9 cellular contexts compared by ENCODE assay signal in the genomic region with DNA sequence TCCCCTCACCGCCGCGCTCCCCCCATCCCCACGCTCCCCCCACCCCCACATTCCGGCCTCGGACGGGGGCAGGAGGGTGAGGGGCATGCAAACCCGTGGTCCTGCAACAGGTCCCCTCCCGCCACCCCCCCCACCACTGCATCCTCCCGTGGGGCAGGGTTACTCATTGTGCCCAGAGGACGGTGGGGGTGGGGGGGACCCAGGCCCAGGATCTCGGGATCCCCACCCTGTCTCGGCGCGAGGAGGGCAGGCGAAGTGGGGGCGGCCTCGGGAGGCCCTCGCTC. TPM values are rescaled to one million over a fixed set of nuclear protein-coding genes. Genes with fewer than 3 reads are reported as not detected.
DNase-seq lines count a peak whose midpoint lies in the region; ATAC-seq and TF ChIP-seq lines count a peak whose summit lies in the region.
"Had no signal": no experiment of that assay in that cellular context is flagged by ENCODE, and none has a peak within 500 bp of the region (broad histone marks: within the 10 kb centered on the region; RNA-seq: fewer than 3 reads in every experiment).

No MANE protein-coding gene starts in this region.

- 10% methylated on average over 10 of the region's 19 CpGs for WGBS in HUES64

- POLR2A ChIA-PET in AG04450 (lab: Yijun Ruan, JAX): no interaction called here

- H3K4me1 ChIP-seq in HUES64 (ENCODE audit: insufficient read depth, low read length): no peaks in the 10 kb centered on the region
- peaks cover 4% of the 10 kb centered on the region for H3K4me1 ChIP-seq in effector memory CD4-positive, alpha-beta T cell (ENCODE audit: control insufficient read depth, insufficient read depth, low read length, poor library complexity, severe bottlenecking)
- H3K4me1 ChIP-seq in neuron (ENCODE audit: insufficient read depth, low read length): peaks cover 8% of the 10 kb centered on the region

- no peaks in the 10 kb centered on the region for H3K36me3 ChIP-seq in HUES64 (ENCODE audit: insufficient read depth, low read length)
- H3K36me3 ChIP-seq in effector memory CD4-positive, alpha-beta T cell (ENCODE audit: control insufficient read depth, insufficient read depth, low read length): no peaks in the 10 kb centered on the region
- no peaks in the 10 kb centered on the region for H3K36me3 ChIP-seq in neuron (ENCODE audit: insufficient read depth, low read length)

- CTCF ChIA-PET in AG04450 (lab: Charles Lee): interaction anchor here (1.8 kb wide), 1 partner anchor 24 kb away, joined by 6 read pairs; no protein-coding TSS in a partner anchor

- ATAC-seq in HG02938 (IDR thresholded peaks at IDR 0.05; ENCODE audit: unreplicated experiment): no peak
- ATAC-seq in GM18867 (IDR thresholded peaks at IDR 0.05; ENCODE audit: unreplicated experiment): no peak

- TF ChIP-seq CTCF in AG04450 (IDR thresholded peaks at IDR 0.05; ENCODE audit: low read depth, low read length): no peak

- H3K9me3 ChIP-seq in AG04450 (ENCODE audit: control insufficient read depth, insufficient read depth, low read length) (peaks cover 13% of the 10 kb centered on the region; the same call in 1 of the 2 replicates), HUES64 (ENCODE audit: insufficient read depth, low read depth, low read length) (no peaks in the 10 kb centered on the region), neuron (ENCODE audit: low read length) (no peaks in the 10 kb centered on the region)
- no peaks in the 10 kb centered on the region for H3K9me3 ChIP-seq in effector memory CD4-positive, alpha-beta T cell (ENCODE audit: control insufficient read depth, low read length)

- H3K4me3 ChIP-seq in AG04450 (ENCODE audit: low read depth, low read length) (peak overlapping the region; percentile 67), HUES64 (ENCODE audit: low read length) (peak overlapping the region; percentile 63), neuron (ENCODE audit: low read length) (peak overlapping the region; percentile 17)
- H3K4me3 ChIP-seq in effector memory CD4-positive, alpha-beta T cell (ENCODE audit: insufficient read depth, low read depth, low read length, poor library complexity, severe bottlenecking): peak overlapping the region; percentile 35

- H3K27me3 ChIP-seq in AG04450 (ENCODE audit: control insufficient read depth, insufficient read depth, low read length) (no peaks in the 10 kb centered on the region), HUES64 (ENCODE audit: insufficient read depth, low read length) (peaks cover 22% of the 10 kb centered on the region), neuron (ENCODE audit: insufficient read depth, low read length) (peaks cover 17% of the 10 kb centered on the region)
- H3K27me3 ChIP-seq in effector memory CD4-positive, alpha-beta T cell (replicated peaks; ENCODE audit: control insufficient read depth, insufficient read depth, low read length, poor library complexity, severe bottlenecking): no peaks in the 10 kb centered on the region

- peak overlapping the region; percentile 58; the same call in 1 of the 2 replicates for H3K9ac ChIP-seq in HUES64 (ENCODE audit: low read depth, low read length)

- H2AFZ ChIP-seq in neuron (ENCODE audit: low read depth, low read length): no peak overlapping the region

- DNase-seq in AG04450 (ENCODE audit: low read depth, low spot score): no peak
- DNase-seq in effector memory CD4-positive, alpha-beta T cell: no peak
- no peak for DNase-seq in activated CD4-positive, alpha-beta T cell treated with anti-CD3 and anti-CD28 coated beads, Interleukin-2, amount 50 U/mL, for 4 hours
- no peak for DNase-seq in caudate nucleus (lab: John Stamatoyannopoulos, UW)
- DNase-seq: Calu3 had no signal

- H3K27ac ChIP-seq in AG04450 (ENCODE audit: low read depth, low read length) (no peak overlapping the region), HUES64 (ENCODE audit: low read depth, low read length) (no peak overlapping the region), caudate nucleus (ENCODE audit: low read depth, low read length) (no peak overlapping the region)
- H3K27ac ChIP-seq in effector memory CD4-positive, alpha-beta T cell (ENCODE audit: insufficient read depth, low read length, poor library complexity, severe bottlenecking): no peak overlapping the region

RNA-seq across cellular contexts. Expression of a gene that starts 8.5 kb away (rescaled TPM):
- 0.25 TPM in 1 of 2 replicates, not detected in the other for polyA plus RNA-seq in AG04450 (2011; rRNA removed)
- polyA minus RNA-seq in AG04450 (2011; rRNA and poly(A)+ RNA removed): not detected in 2 replicates
- polyA plus RNA-seq in HUES64 (2013, experiment 1 of 2): 1.3 TPM
- 2.4 TPM for polyA plus RNA-seq in HUES64 (2013, experiment 2 of 2)

RNA-seq across cellular contexts. Expression of a gene that starts 20.3 kb away (rescaled TPM):
- polyA plus RNA-seq in AG04450 (2011; rRNA removed): 0.11 and 0.12 TPM in 2 replicates
- polyA minus RNA-seq in AG04450 (2011; rRNA and poly(A)+ RNA removed): not detected in 2 replicates
- polyA plus RNA-seq in HUES64 (2013, experiment 1 of 2): 0.15 TPM
- polyA plus RNA-seq in HUES64 (2013, experiment 2 of 2): 0.13 TPM

RNA-seq across cellular contexts. Expression of a gene that starts 25.7 kb away (rescaled TPM):
- polyA plus RNA-seq in AG04450 (2011; rRNA removed): 11.3 and 13.1 TPM in 2 replicates
- 11.8 and 22.6 TPM in 2 replicates for polyA minus RNA-seq in AG04450 (2011; rRNA and poly(A)+ RNA removed)
- 10.4 TPM for polyA plus RNA-seq in HUES64 (2013, experiment 1 of 2)
- polyA plus RNA-seq in HUES64 (2013, experiment 2 of 2): 11.6 TPM

Comparison
In these comparisons a context has a peak if more than half of its experiments do, and no peak if none do; other contexts are left out.
1. H3K4me3 ChIP-seq: peak in every context shown above with its lines; median percentile 67 in AG04450; 63 in HUES64; 35 in effector memory CD4-positive, alpha-beta T cell; 17 in neuron.